ENCODE assay signal across 6 cellular contexts in genomic region chr21:20341431-20341830, GRCh38.
"Had no signal": no experiment of that assay in that cellular context is flagged by ENCODE, and none has a peak within 500 bp of the region (broad histone marks: within the 10 kb centered on the region; RNA-seq: fewer than 3 reads in every experiment).

No MANE protein-coding gene starts in this region.

- H2AFZ ChIP-seq: GM23338 had no signal

- H3K27ac ChIP-seq: HL-60 had no signal

- H3K9me3 ChIP-seq: HAP-1 had no signal

- H3K36me3 ChIP-seq: HAP-1 had no signal

- ATAC-seq: GM23338, HCT116, HepG2 had no signal

- FAIRE-seq: HepG2 had no signal

- DNase-seq: HFFc6 had no signal

- H3K4me3 ChIP-seq: GM23338, HAP-1 had no signal

- H3K4me2 ChIP-seq: GM23338 had no signal

- H3K4me1 ChIP-seq: HAP-1 had no signal
